In the genomic region with DNA sequence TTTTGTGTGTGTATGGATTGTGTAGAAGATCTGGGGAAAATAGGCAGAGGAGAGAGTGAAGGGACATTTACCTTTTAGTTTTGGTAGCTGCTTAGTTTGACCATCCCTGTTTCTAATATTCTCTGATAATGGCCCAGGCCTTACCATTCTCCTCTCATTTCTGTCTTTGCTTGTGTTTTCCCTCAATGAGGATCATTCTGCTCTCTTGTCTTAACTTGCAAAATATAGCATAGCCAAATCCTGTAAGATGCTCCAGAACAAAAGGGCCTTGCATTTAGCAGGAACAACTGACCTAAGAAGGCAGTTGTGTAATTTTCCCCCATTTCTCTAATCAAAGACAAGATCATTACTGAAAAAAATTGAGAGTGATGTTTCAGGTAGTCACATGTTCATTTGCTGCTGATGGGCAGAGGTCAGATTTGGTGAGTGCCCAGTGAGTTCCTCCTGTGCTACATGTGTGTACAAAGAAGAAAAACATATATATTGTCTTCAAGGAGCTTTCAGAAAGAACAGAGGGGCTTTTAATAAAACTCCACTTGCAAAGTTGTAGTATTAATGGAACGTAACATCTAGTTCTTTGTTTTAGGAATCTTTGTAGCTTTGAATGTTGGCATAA, we compare ENCODE assay signal across 13 cellular contexts.
"Had no signal": no experiment of that assay in that cellular context is flagged by ENCODE, and none has a peak within 500 bp of the region (broad histone marks: within the 10 kb centered on the region; RNA-seq: fewer than 3 reads in every experiment).

No MANE protein-coding gene starts in this region.

- H3K27me3 Mint-ChIP-seq: activated naive CD8-positive, alpha-beta T cell treated with anti-CD3 and anti-CD28 coated beads for 36 hours; naive B cell; stimulated activated memory B cell treated with anti-CD40 and anti-IgM and Interleukin-4, amounts not matched to agents 10 μg/mL and 1 μg/mL and 100 μg/mL, for 72 hours had no signal

- ATAC-seq: gastrocnemius medialis; stimulated activated memory B cell treated with anti-CD40 and anti-IgM and Interleukin-4, amounts not matched to agents 10 μg/mL and 1 μg/mL and 100 μg/mL, for 72 hours had no signal

- DNase-seq: activated CD4-positive, alpha-beta T cell treated with anti-CD3 and anti-CD28 coated beads, Interleukin-2, amount 50 U/mL, for 1 hour; activated naive CD8-positive, alpha-beta T cell treated with anti-CD3 and anti-CD28 coated beads for 36 hours; amniotic stem cell; gastrocnemius medialis; head of caudate nucleus; left ventricle myocardium inferior; mesenchymal stem cell; naive B cell; sigmoid colon; stimulated activated CD4-positive, alpha-beta T cell treated with anti-CD3 and anti-CD28 coated beads, Interleukin-4, amount 100 ng/mL, for 24 hours; T1000 had no signal

- H3K27ac Mint-ChIP-seq: activated naive CD8-positive, alpha-beta T cell treated with anti-CD3 and anti-CD28 coated beads for 36 hours; activated T-helper 1 cell treated with anti-CD3 and anti-CD28 coated beads, Interleukin-12 subunit alpha, Interleukin-12 subunit beta, Interleukin-2, Interleukin-4 antibody, amounts not matched to agents 30 ng/mL and 10 ng/mL and 1 ng/mL, durations not matched to agents 14 hours and 24 hours and 36 hours; stimulated activated memory B cell treated with anti-CD40 and anti-IgM and Interleukin-4, amounts not matched to agents 10 μg/mL and 1 μg/mL and 100 μg/mL, for 72 hours had no signal

- H3K9me3 Mint-ChIP-seq: activated naive CD8-positive, alpha-beta T cell treated with anti-CD3 and anti-CD28 coated beads for 36 hours; activated T-helper 1 cell treated with anti-CD3 and anti-CD28 coated beads, Interleukin-12 subunit alpha, Interleukin-12 subunit beta, Interleukin-2, Interleukin-4 antibody, amounts not matched to agents 30 ng/mL and 10 ng/mL and 1 ng/mL, durations not matched to agents 14 hours and 24 hours and 36 hours; naive B cell; stimulated activated memory B cell treated with anti-CD40 and anti-IgM and Interleukin-4, amounts not matched to agents 10 μg/mL and 1 μg/mL and 100 μg/mL, for 72 hours had no signal

- H3K4me3 Mint-ChIP-seq: activated naive CD8-positive, alpha-beta T cell treated with anti-CD3 and anti-CD28 coated beads for 36 hours; activated T-helper 1 cell treated with anti-CD3 and anti-CD28 coated beads, Interleukin-12 subunit alpha, Interleukin-12 subunit beta, Interleukin-2, Interleukin-4 antibody, amounts not matched to agents 30 ng/mL and 10 ng/mL and 1 ng/mL, durations not matched to agents 14 hours and 24 hours and 36 hours; naive B cell; stimulated activated memory B cell treated with anti-CD40 and anti-IgM and Interleukin-4, amounts not matched to agents 10 μg/mL and 1 μg/mL and 100 μg/mL, for 72 hours had no signal
